ENCODE assay signal across 1 cellular context in the genomic region with DNA sequence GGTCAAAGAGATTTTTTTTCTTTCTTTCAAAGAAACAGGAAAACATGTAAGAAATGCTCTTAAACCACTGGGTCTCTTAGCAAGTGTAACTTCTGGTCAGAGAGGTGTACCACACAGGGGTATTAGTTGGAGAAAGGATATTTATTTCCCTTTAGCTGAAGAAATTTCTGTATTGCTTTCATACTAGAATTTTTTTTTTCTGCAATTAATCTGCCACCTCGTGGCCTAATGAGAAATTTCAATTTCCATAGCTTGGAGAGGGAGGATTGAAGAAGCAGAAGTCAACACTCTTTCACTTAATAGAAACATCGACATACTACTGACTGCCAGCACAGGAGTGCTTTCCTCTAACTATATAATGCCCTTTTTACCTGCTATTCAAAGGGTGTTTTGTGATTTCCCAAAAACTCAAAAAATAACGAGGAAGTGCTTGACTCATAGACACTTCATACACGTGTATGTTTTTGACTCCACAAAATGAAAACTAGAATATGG.
TF ChIP-seq lines count a peak whose summit lies in the region.

No MANE protein-coding gene starts in this region.

TF ChIP-seq in K562, 482 proteins besides CTCF, POLR2A, EP300 and RAD21 (continued from another document and continues in another):
- no peak for TF ChIP-seq ZNF212 (CRISPR knock-in tag; IDR thresholded peaks at IDR 0.05)
- TF ChIP-seq ATF1 (CRISPR knock-in tag; IDR thresholded peaks at IDR 0.05), result no peak
- TF ChIP-seq ATF1 (tag; IDR thresholded peaks at IDR 0.05), result no peak
- TF ChIP-seq FIP1L1 (IDR thresholded peaks at IDR 0.05; ENCODE audit: low read depth, low read length, poor library complexity, severe bottlenecking), result no peak
- no peak for TF ChIP-seq NFE2L1 (tag; IDR thresholded peaks at IDR 0.05; ENCODE audit: borderline replicate concordance, low read depth)
- no peak for TF ChIP-seq SMARCC2 (IDR thresholded peaks at IDR 0.05; ENCODE audit: low read depth)
- no peak for TF ChIP-seq IRF2 (CRISPR knock-in tag; IDR thresholded peaks at IDR 0.05)
- no peak for TF ChIP-seq ZNF77 (CRISPR knock-in tag; IDR thresholded peaks at IDR 0.05)
- no peak for TF ChIP-seq ZNF318 (IDR thresholded peaks at IDR 0.05; ENCODE audit: borderline replicate concordance in 1 of 2, low read depth in 1 of 2)
- no peak for TF ChIP-seq SRSF9 (IDR thresholded peaks at IDR 0.05; ENCODE audit: borderline replicate concordance, low read depth, low read length)
- TF ChIP-seq RBM17 (IDR thresholded peaks at IDR 0.05; ENCODE audit: borderline replicate concordance, low read depth, low read length), result no peak
- no peak for TF ChIP-seq TGIF2 (CRISPR knock-in tag; IDR thresholded peaks at IDR 0.05)
- no peak for TF ChIP-seq CBX2 (IDR thresholded peaks at IDR 0.05; ENCODE audit: insufficient read depth, low read length, poor library complexity, severe bottlenecking)
- TF ChIP-seq RBFOX2 (IDR thresholded peaks at IDR 0.05; ENCODE audit: low read depth, low read length), result no peak
- peak; percentile 31 for TF ChIP-seq EP400 (IDR thresholded peaks at IDR 0.05)
- no peak for TF ChIP-seq POU5F1 (IDR thresholded peaks at IDR 0.05; ENCODE audit: borderline replicate concordance, low read depth, low read length, partially characterized antibody)
- TF ChIP-seq HDGF (IDR thresholded peaks at IDR 0.05), result no peak
- TF ChIP-seq FOXJ3 (CRISPR knock-in tag; IDR thresholded peaks at IDR 0.05), result no peak
- no peak for TF ChIP-seq E2F5 (CRISPR knock-in tag; IDR thresholded peaks at IDR 0.05)
- no peak for TF ChIP-seq TCF7 (IDR thresholded peaks at IDR 0.05; ENCODE audit: borderline replicate concordance)
- no peak for TF ChIP-seq TAF9B (IDR thresholded peaks at IDR 0.05; ENCODE audit: partially characterized antibody)
- TF ChIP-seq, protein P1, sequence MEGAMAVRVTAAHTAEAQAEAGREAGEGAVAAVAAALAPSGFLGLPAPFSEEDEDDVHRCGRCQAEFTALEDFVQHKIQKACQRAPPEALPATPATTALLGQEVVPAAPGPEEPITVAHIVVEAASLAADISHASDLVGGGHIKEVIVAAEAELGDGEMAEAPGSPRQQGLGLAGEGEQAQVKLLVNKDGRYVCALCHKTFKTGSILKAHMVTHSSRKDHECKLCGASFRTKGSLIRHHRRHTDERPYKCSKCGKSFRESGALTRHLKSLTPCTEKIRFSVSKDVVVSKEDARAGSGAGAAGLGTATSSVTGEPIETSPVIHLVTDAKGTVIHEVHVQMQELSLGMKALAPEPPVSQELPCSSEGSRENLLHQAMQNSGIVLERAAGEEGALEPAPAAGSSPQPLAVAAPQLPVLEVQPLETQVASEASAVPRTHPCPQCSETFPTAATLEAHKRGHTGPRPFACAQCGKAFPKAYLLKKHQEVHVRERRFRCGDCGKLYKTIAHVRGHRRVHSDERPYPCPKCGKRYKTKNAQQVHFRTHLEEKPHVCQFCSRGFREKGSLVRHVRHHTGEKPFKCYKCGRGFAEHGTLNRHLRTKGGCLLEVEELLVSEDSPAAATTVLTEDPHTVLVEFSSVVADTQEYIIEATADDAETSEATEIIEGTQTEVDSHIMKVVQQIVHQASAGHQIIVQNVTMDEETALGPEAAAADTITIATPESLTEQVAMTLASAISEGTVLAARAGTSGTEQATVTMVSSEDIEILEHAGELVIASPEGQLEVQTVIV (CRISPR knock-in tag; IDR thresholded peaks at IDR 0.05; ENCODE audit: borderline replicate concordance), result no peak
- TF ChIP-seq POLR2B (IDR thresholded peaks at IDR 0.05; ENCODE audit: low read depth, partially characterized antibody), result no peak
- TF ChIP-seq TBL1XR1 (IDR thresholded peaks at IDR 0.05; ENCODE audit: low read length in 2 of 2), result no peak
- TF ChIP-seq FOXK2 (conservative IDR thresholded peaks at IDR 0.05 in 1 of 2, IDR thresholded peaks at IDR 0.05 in 1 of 2; ENCODE audit: low read depth in 2 of 2), result peak; percentile 54 to 59; a peak in 3 of 4 replicates
- no peak for TF ChIP-seq ZNF197 (CRISPR knock-in tag; IDR thresholded peaks at IDR 0.05; ENCODE audit: low read depth)
- no peak for TF ChIP-seq ZNF830 (CRISPR knock-in tag; IDR thresholded peaks at IDR 0.05)
- TF ChIP-seq ZHX1 (conservative IDR thresholded peaks at IDR 0.05; ENCODE audit: low read length), result no peak
- TF ChIP-seq FOXO4 (CRISPR knock-in tag; IDR thresholded peaks at IDR 0.05), result no peak
- no peak for TF ChIP-seq DPF2 (IDR thresholded peaks at IDR 0.05)
- 0 out of 2 replicates have a peak, but pooled peaks have one; percentile 40 for TF ChIP-seq FOSL1 (tag; conservative IDR thresholded peaks at IDR 0.05)
- TF ChIP-seq TFE3 (CRISPR knock-in tag; IDR thresholded peaks at IDR 0.05), result no peak
- TF ChIP-seq, protein P2, sequence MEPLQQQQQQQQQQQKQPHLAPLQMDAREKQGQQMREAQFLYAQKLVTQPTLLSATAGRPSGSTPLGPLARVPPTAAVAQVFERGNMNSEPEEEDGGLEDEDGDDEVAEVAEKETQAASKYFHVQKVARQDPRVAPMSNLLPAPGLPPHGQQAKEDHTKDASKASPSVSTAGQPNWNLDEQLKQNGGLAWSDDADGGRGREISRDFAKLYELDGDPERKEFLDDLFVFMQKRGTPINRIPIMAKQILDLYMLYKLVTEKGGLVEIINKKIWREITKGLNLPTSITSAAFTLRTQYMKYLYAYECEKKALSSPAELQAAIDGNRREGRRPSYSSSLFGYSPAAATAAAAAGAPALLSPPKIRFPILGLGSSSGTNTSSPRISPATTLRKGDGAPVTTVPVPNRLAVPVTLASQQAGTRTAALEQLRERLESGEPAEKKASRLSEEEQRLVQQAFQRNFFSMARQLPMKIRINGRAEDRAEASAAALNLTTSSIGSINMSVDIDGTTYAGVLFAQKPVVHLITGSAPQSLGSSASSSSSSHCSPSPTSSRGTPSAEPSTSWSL (CRISPR knock-in tag; IDR thresholded peaks at IDR 0.05; ENCODE audit: borderline replicate concordance), result no peak
- TF ChIP-seq, protein P3, sequence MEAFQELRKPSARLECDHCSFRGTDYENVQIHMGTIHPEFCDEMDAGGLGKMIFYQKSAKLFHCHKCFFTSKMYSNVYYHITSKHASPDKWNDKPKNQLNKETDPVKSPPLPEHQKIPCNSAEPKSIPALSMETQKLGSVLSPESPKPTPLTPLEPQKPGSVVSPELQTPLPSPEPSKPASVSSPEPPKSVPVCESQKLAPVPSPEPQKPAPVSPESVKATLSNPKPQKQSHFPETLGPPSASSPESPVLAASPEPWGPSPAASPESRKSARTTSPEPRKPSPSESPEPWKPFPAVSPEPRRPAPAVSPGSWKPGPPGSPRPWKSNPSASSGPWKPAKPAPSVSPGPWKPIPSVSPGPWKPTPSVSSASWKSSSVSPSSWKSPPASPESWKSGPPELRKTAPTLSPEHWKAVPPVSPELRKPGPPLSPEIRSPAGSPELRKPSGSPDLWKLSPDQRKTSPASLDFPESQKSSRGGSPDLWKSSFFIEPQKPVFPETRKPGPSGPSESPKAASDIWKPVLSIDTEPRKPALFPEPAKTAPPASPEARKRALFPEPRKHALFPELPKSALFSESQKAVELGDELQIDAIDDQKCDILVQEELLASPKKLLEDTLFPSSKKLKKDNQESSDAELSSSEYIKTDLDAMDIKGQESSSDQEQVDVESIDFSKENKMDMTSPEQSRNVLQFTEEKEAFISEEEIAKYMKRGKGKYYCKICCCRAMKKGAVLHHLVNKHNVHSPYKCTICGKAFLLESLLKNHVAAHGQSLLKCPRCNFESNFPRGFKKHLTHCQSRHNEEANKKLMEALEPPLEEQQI (IDR thresholded peaks at IDR 0.05), result 0 out of 2 replicates have a peak, but pooled peaks have one; percentile 29
